In genomic region chr5:172403191-172403794, GRCh38 we compare ENCODE assay signal across 10 cellular contexts. TPM values are rescaled to one million over a fixed set of nuclear protein-coding genes. Genes with fewer than 3 reads are reported as not detected.
A peak's percentile ranks its signal among the peaks of the same experiment; 100 is the strongest.
DNase-seq lines count a peak whose midpoint lies in the region; ATAC-seq, FAIRE-seq and TF ChIP-seq lines count a peak whose summit lies in the region.
"Had no signal": no experiment of that assay in that cellular context is flagged by ENCODE, and none has a peak within 500 bp of the region (broad histone marks: within the 10 kb centered on the region; RNA-seq: fewer than 3 reads in every experiment).

No MANE protein-coding gene starts in this region.

- H3K4me3 ChIP-seq in A549 (no peak overlapping the region), right cardiac atrium (ENCODE audit: low read length) (no peak overlapping the region), trophoblast cell (ENCODE audit: low read depth, low read length) (no peak overlapping the region), brain microvascular endothelial cell (ENCODE audit: low read depth, low read length) (no peak overlapping the region)
- H3K4me3 ChIP-seq: HAP-1 had no signal

- H3K4me2 ChIP-seq in A549, result no peak overlapping the region
- H3K4me2 ChIP-seq in trophoblast cell (ENCODE audit: low read length), result no peak overlapping the region

- POLR2A ChIA-PET in A549 (lab: Yijun Ruan, JAX), result interaction anchor here (0.6 kb wide), 1 partner anchor 97 kb away, joined by 3 read pairs; no protein-coding TSS in a partner anchor

- no peak overlapping the region for H3K4ac ChIP-seq in trophoblast cell (ENCODE audit: low read depth, low read length)

- H3K36me3 Mint-ChIP-seq in brain, result peaks cover 67% of the 10 kb centered on the region

- TF ChIP-seq CTCF in A549 (IDR thresholded peaks at IDR 0.05) (no peak), brain (conservative IDR thresholded peaks at IDR 0.05) (no peak), brain microvascular endothelial cell (IDR thresholded peaks at IDR 0.05; ENCODE audit: low read depth, low read length, missing control alignments) (no peak)

- no peak overlapping the region for H3K9ac ChIP-seq in trophoblast cell (ENCODE audit: low read length)

- peak overlapping the region; percentile 7 for H2BK5ac ChIP-seq in trophoblast cell (ENCODE audit: low read depth, low read length, poor library complexity)

- 95% methylated on average over 9 of the region's 11 CpGs for WGBS in A549 (ENCODE audit: missing lambda C conversion rate)
- WGBS in right cardiac atrium, result 32% methylated on average over 11 of the region's 11 CpGs
- WGBS in trophoblast cell (ENCODE audit: extremely low coverage, insufficient coverage, insufficient read length), result no CpG with 5 or more reads among the region's 11 CpGs

- no peak overlapping the region for H2BK12ac ChIP-seq in trophoblast cell (ENCODE audit: low read length)

- peaks cover 8% of the 10 kb centered on the region; the same call in 1 of the 3 replicates for H3K4me1 ChIP-seq in A549
- peaks cover 11% of the 10 kb centered on the region for H3K4me1 ChIP-seq in right cardiac atrium (ENCODE audit: control insufficient read depth, insufficient read depth, low read length)
- peaks cover 12 to 20% of the 10 kb centered on the region in 2 experiments for H3K4me1 ChIP-seq in trophoblast cell (ENCODE audit: control insufficient read depth in 1 of 2, insufficient read depth in 2 of 2, low read length in 2 of 2)
- H3K4me1 ChIP-seq: HAP-1 had no signal

- H4K12ac ChIP-seq in trophoblast cell (ENCODE audit: low read depth, low read length), result no peak overlapping the region

- H3K23ac ChIP-seq in trophoblast cell (ENCODE audit: low read length), result no peak overlapping the region

- no peak for TF ChIP-seq EP300 in A549 (IDR thresholded peaks at IDR 0.05)

- no peak for DNase-seq in A549 (ENCODE audit: low read depth in 1 of 2, low spot score in 1 of 2)
- peak; percentile 89 to 95 (median 92) for DNase-seq in right cardiac atrium
- DNase-seq in trophoblast cell, result no peak
- DNase-seq in GM12892 (ENCODE audit: insufficient read length), result no peak
- DNase-seq in brain microvascular endothelial cell, result no peak
- no peak for DNase-seq in SW480 (ENCODE audit: low spot score)
- DNase-seq: foreskin keratinocyte had no signal

- H3K4me1 Mint-ChIP-seq in brain, result peaks cover 77% of the 10 kb centered on the region

- H3K18ac ChIP-seq in trophoblast cell (ENCODE audit: low read length), result peak overlapping the region; percentile 54

- TF ChIP-seq RAD21 in A549 (conservative IDR thresholded peaks at IDR 0.05 in 1 of 2, IDR thresholded peaks at IDR 0.05 in 1 of 2), result no peak

- ATAC-seq in A549, result no peak
- ATAC-seq in right cardiac atrium, result peak; percentile 93 to 95
- no peak for ATAC-seq in GM21529 (IDR thresholded peaks at IDR 0.05; ENCODE audit: unreplicated experiment)
- ATAC-seq: foreskin keratinocyte had no signal

- peaks cover 4% of the 10 kb centered on the region for H3K79me2 ChIP-seq in trophoblast cell (ENCODE audit: control insufficient read depth, insufficient read depth, low read length, poor library complexity)

- CTCF ChIA-PET in A549 (lab: Yijun Ruan, JAX), result interaction anchor here (0.6 kb wide), 1 partner anchor 697 kb away, joined by 3 read pairs; no protein-coding TSS in a partner anchor

- FAIRE-seq in A549 (lab: Jason Lieb, UNC) (no peak), GM12892 (lab: Jason Lieb, UNC) (no peak)

- H3K27me3 ChIP-seq in right cardiac atrium (ENCODE audit: control insufficient read depth, insufficient read depth) (no peaks in the 10 kb centered on the region), trophoblast cell (ENCODE audit: insufficient read depth, low read length) (no peaks in the 10 kb centered on the region), brain microvascular endothelial cell (replicated peaks) (no peaks in the 10 kb centered on the region)
- H3K27me3 ChIP-seq: foreskin keratinocyte had no signal

- intact Hi-C loops in right cardiac atrium (cut with DNase I), result no loop called here

- H3K27ac ChIP-seq in A549 (0 out of 6 replicates have a peak overlapping the region, but pooled peaks of 1 of the 2 experiments have one; percentile 15), right cardiac atrium (ENCODE audit: low read length) (peak overlapping the region; percentile 77), trophoblast cell (ENCODE audit: low read depth, low read length) (peak overlapping the region; percentile 38), brain microvascular endothelial cell (no peak overlapping the region)
- H3K27ac ChIP-seq: foreskin keratinocyte had no signal

- no peaks in the 10 kb centered on the region for H3K27me3 Mint-ChIP-seq in brain

- peak overlapping the region; percentile 66 to 78 (median 74) for H3K4me3 Mint-ChIP-seq in brain

- H4K91ac ChIP-seq in trophoblast cell (ENCODE audit: low read depth, low read length), result peak overlapping the region; percentile 31

- H3K36me3 ChIP-seq in trophoblast cell (ENCODE audit: control insufficient read depth in 1 of 2, insufficient read depth in 2 of 2, low read length in 2 of 2), result peaks cover 23 to 32% of the 10 kb centered on the region in 2 experiments
- peaks cover 18% of the 10 kb centered on the region for H3K36me3 ChIP-seq in brain microvascular endothelial cell (replicated peaks)

- peak overlapping the region; percentile 97 to 99 (median 99) for H3K27ac Mint-ChIP-seq in brain

- H2AFZ ChIP-seq in trophoblast cell (ENCODE audit: insufficient read depth, low read length, poor library complexity), result no peak overlapping the region

- peaks cover 6% of the 10 kb centered on the region for H3K79me1 ChIP-seq in trophoblast cell (ENCODE audit: low read length)

- peaks cover 0 to 6% (median 2%) of the 10 kb centered on the region in 5 experiments for H3K9me3 Mint-ChIP-seq in brain

- H3K9me3 ChIP-seq in A549 (no peaks in the 10 kb centered on the region), right cardiac atrium (ENCODE audit: control insufficient read depth, low read length) (no peaks in the 10 kb centered on the region), trophoblast cell (ENCODE audit: insufficient read depth, low read depth, low read length) (peaks cover 2% of the 10 kb centered on the region)
- H3K9me3 ChIP-seq: HAP-1 had no signal

- peak overlapping the region; percentile 14 for H3K14ac ChIP-seq in trophoblast cell (ENCODE audit: low read length)

- no peak for TF ChIP-seq POLR2A in A549 (IDR thresholded peaks at IDR 0.05; ENCODE audit: low read length)
- no peak for TF ChIP-seq POLR2A in GM12892 (IDR thresholded peaks at IDR 0.05; ENCODE audit: low read depth, low read length)

- peak overlapping the region; percentile 2 for H4K8ac ChIP-seq in trophoblast cell (ENCODE audit: low read depth, low read length)

- H2AK5ac ChIP-seq in trophoblast cell (ENCODE audit: low read length), result no peak overlapping the region

- peak overlapping the region; percentile 3 for H2BK120ac ChIP-seq in trophoblast cell (ENCODE audit: insufficient read depth, low read length, poor library complexity)

- in situ Hi-C loops in brain microvascular endothelial cell (cut with HindIII; ENCODE audit: low pct_ligation_motif_present, low sequenced_read_pairs), result no loop called here

TF ChIP-seq in A549, 52 proteins besides CTCF, POLR2A, EP300 and RAD21:
- TF ChIP-seq HES2 (IDR thresholded peaks at IDR 0.05), result no peak
- peak; percentile 91 for TF ChIP-seq MAFK (IDR thresholded peaks at IDR 0.05; ENCODE audit: partially characterized antibody)
- TF ChIP-seq RARB (CRISPR knock-in tag; IDR thresholded peaks at IDR 0.05), result no peak
- no peak for TF ChIP-seq E2F6 (IDR thresholded peaks at IDR 0.05; ENCODE audit: borderline replicate concordance, low read depth)
- no peak for TF ChIP-seq CBX8 (IDR thresholded peaks at IDR 0.05)
- TF ChIP-seq GATA3 (IDR thresholded peaks at IDR 0.05; ENCODE audit: borderline replicate concordance), result no peak

RNA-seq across cellular contexts. Expression of gene SH3PXD2B, which starts 51.0 kb away (rescaled TPM):
- polyA plus RNA-seq in A549 (2011; rRNA removed), result 15.5 TPM in 2 replicates
- 6.9 and 9.8 TPM in 2 replicates for polyA plus RNA-seq in A549 (2012; cell fraction: cytosol; rRNA removed)
- polyA plus RNA-seq in A549 (2012; cell fraction: nucleus; rRNA removed), result 11.7 and 13.3 TPM in 2 replicates
- 12.4 to 15.4 TPM (median 15.1 TPM) in 3 replicates for polyA plus RNA-seq in A549 (2017; fragmentation: RNase III; extraction: RNeasy Plus Mini Kit Qiagen cat#74134 plus additional on column Dnase treatment)
- 20.4 and 21.2 TPM in 2 replicates for polyA minus RNA-seq in A549 (2011; rRNA and poly(A)+ RNA removed)
- 16.3 TPM for polyA plus RNA-seq in brain (ENCODE audit: insufficient read depth, low read depth, low replicate concordance)
- total RNA-seq in right cardiac atrium, result 10 to 100 TPM in 1 of 4 donors, 1 to 10 TPM in 3; 5.1 to 18.0 (median 9.1) TPM
- polyA plus RNA-seq in right cardiac atrium, result 2.2 TPM
- polyA plus RNA-seq in trophoblast cell (2013), result 40.1 and 41.6 TPM in 2 replicates
- polyA plus RNA-seq in GM12892 (2012; ENCODE audit: missing spikeins), result 0.95 TPM

Comparison
In these comparisons a context has a peak if more than half of its experiments do, and no peak if none do; other contexts are left out.
1. ATAC-seq: peak in right cardiac atrium (2 of 2); none in A549 (0 of 2) and GM21529 (single experiment).
2. DNase-seq: peak in right cardiac atrium (3 of 3); none in A549 (0 of 2), trophoblast cell (0 of 2), GM12892 (single experiment), brain microvascular endothelial cell (single experiment) and SW480 (single experiment).